Comparison of ENCODE assay signal across 32 cellular contexts in genomic region chr2:26875808-26876207, GRCh38. TPM values are rescaled to one million over a fixed set of nuclear protein-coding genes. Genes with fewer than 3 reads are reported as not detected.
"Had no signal": no experiment of that assay in that cellular context is flagged by ENCODE, and none has a peak within 500 bp of the region (broad histone marks: within the 10 kb centered on the region; RNA-seq: fewer than 3 reads in every experiment).

No MANE protein-coding gene starts in this region.

- FAIRE-seq: astrocyte had no signal

- H3K4me1 ChIP-seq: adrenal gland, ascending aorta, body of pancreas, breast epithelium had no signal

- H3K27me3 ChIP-seq: adrenal gland, ascending aorta, body of pancreas had no signal

- H3K9me3 ChIP-seq: adrenal gland, ascending aorta, body of pancreas, breast epithelium had no signal

- DNase-seq: activated effector memory CD4-positive, alpha-beta T cell treated with anti-CD3 and anti-CD28 coated beads, Interleukin-2, amount 50 U/mL, for 16 hours; activated effector memory CD4-positive, alpha-beta T cell treated with Interleukin-2 at 50 U/mL for 16 hours; activated gamma-delta T cell; activated gamma-delta T cell treated with Interleukin-2 at 50 U/mL for 16 hours; activated naive CD4-positive, alpha-beta T cell; activated naive CD4-positive, alpha-beta T cell treated with anti-CD3 and anti-CD28 coated beads for 36 hours; activated naive CD4-positive, alpha-beta T cell treated with anti-CD3 and anti-CD28 coated beads, Interleukin-2, amount 10 ng/mL, durations not matched to agents 7 days and 5 days; activated naive CD4-positive, alpha-beta T cell treated with anti-CD3 and anti-CD28 coated beads, Interleukin-2, amount 50 U/mL, for 16 hours; activated naive CD4-positive, alpha-beta T cell treated with Interleukin-2 at 50 U/mL for 16 hours; activated naive CD8-positive, alpha-beta T cell treated with anti-CD3 and anti-CD28 coated beads for 36 hours; activated naive CD8-positive, alpha-beta T cell treated with anti-CD3 and anti-CD28 coated beads, Interleukin-2, amount 10 ng/mL, durations not matched to agents 7 days and 5 days; activated naive CD8-positive, alpha-beta T cell treated with anti-CD3 and anti-CD28 coated beads, Interleukin-2, amount 50 U/mL, for 24 hours; activated T-cell treated with anti-CD3 and anti-CD28 coated beads, Interleukin-2, amount 50 U/mL, for 1 hour; activated T-cell treated with anti-CD3 and anti-CD28 coated beads, Interleukin-2, amount 50 U/mL, for 24 hours; activated T-cell treated with anti-CD3 and anti-CD28 coated beads, Interleukin-2, amount 50 U/mL, for 4 hours; activated T-cell treated with anti-CD3 and anti-CD28 coated beads, Interleukin-2, amount 50 U/mL, for 48 hours; activated T-cell treated with anti-CD3 and anti-CD28 coated beads, Interleukin-2, amount 50 U/mL, for 72 hours; adrenal gland; amniotic stem cell; anterior cingulate cortex; aorta; body of pancreas; brain microvascular endothelial cell; central memory CD4-positive, alpha-beta T cell; cerebellar nuclear complex had no signal

- ATAC-seq: activated naive CD4-positive, alpha-beta T cell treated with anti-CD3 and anti-CD28 coated beads, Interleukin-2, amount 50 U/mL, for 72 hours; activated naive CD8-positive, alpha-beta T cell treated with anti-CD3 and anti-CD28 coated beads, Interleukin-2, amount 50 U/mL, for 24 hours; activated T-cell treated with anti-CD3 and anti-CD28 coated beads, Interleukin-2, amount 50 U/mL, for 4 hours; activated T-cell treated with anti-CD3 and anti-CD28 coated beads, Interleukin-2, amount 50 U/mL, for 72 hours; activated T-helper 17 cell treated with anti-CD3 and anti-CD28 coated beads, Interleukin-2, amount 50 U/mL, for 72 hours; body of pancreas had no signal

- H3K27ac ChIP-seq: adrenal gland, ascending aorta, body of pancreas, brain microvascular endothelial cell, breast epithelium, cardiac muscle cell had no signal

- H3K36me3 ChIP-seq: adrenal gland, ascending aorta, brain microvascular endothelial cell, breast epithelium, cardiac muscle cell had no signal

- H3K4me3 ChIP-seq: adrenal gland, ascending aorta, body of pancreas, breast epithelium, cardiac muscle cell had no signal

RNA-seq across cellular contexts. Expression of gene DPYSL5, which starts 27.9 kb away (rescaled TPM):
- total RNA-seq: activated naive CD4-positive, alpha-beta T cell treated with anti-CD3 and anti-CD28 coated beads, Interleukin-2, amount 50 U/mL, for 72 hours; activated naive CD8-positive, alpha-beta T cell treated with anti-CD3 and anti-CD28 coated beads for 36 hours; activated naive CD8-positive, alpha-beta T cell treated with anti-CD3 and anti-CD28 coated beads, Interleukin-2, amount 10 ng/mL, durations not matched to agents 7 days and 5 days; activated T-cell treated with anti-CD3 and anti-CD28 coated beads, Interleukin-2, amount 50 U/mL, for 4 hours; activated T-cell treated with anti-CD3 and anti-CD28 coated beads, Interleukin-2, amount 50 U/mL, for 72 hours; activated T-helper 17 cell treated with anti-CD3 and anti-CD28 coated beads, Interleukin-2, amount 50 U/mL, for 72 hours; activated T-helper 2 cell treated with anti-CD3 and anti-CD28 coated beads, Interferon-gamma antibody, Interleukin-2, Interleukin-4, amounts not matched to agents 10 μg/mL and 5 μg/mL and 100 μg/mL, durations not matched to agents 14 hours and 24 hours and 36 hours; aorta; ascending aorta; body of pancreas; breast epithelium had no signal
- polyA plus RNA-seq: aorta had no signal
